Comparison of ENCODE assay signal across 39 cellular contexts in genomic region chr10:60753152-60753551, GRCh38. TPM values are rescaled to one million over a fixed set of nuclear protein-coding genes. Genes with fewer than 3 reads are reported as not detected.
"Had no signal": no experiment of that assay in that cellular context is flagged by ENCODE, and none has a peak within 500 bp of the region (broad histone marks: within the 10 kb centered on the region; RNA-seq: fewer than 3 reads in every experiment).

No MANE protein-coding gene starts in this region.

- H3K27me3 ChIP-seq: ascending aorta, cardiac muscle cell had no signal

- H3K4me3 ChIP-seq: ascending aorta, cardiac muscle cell had no signal

- ATAC-seq: activated CD8-positive, alpha-beta T cell treated with anti-CD3 and anti-CD28 coated beads for 36 hours; activated naive CD4-positive, alpha-beta T cell treated with anti-CD3 and anti-CD28 coated beads, Interleukin-2, amount 50 U/mL, for 72 hours; activated naive CD8-positive, alpha-beta T cell treated with anti-CD3 and anti-CD28 coated beads, Interleukin-2, amount 50 U/mL, for 24 hours; activated T-cell treated with anti-CD3 and anti-CD28 coated beads, Interleukin-2, amount 50 U/mL, for 4 hours; activated T-cell treated with anti-CD3 and anti-CD28 coated beads, Interleukin-2, amount 50 U/mL, for 72 hours; activated T-helper 17 cell treated with anti-CD3 and anti-CD28 coated beads, Interleukin-2, amount 50 U/mL, for 72 hours had no signal

- H3K4me1 ChIP-seq: ascending aorta had no signal

- H3K9me3 ChIP-seq: ascending aorta had no signal

- H3K36me3 Mint-ChIP-seq: activated CD4-positive, alpha-beta memory T cell treated with anti-CD3 and anti-CD28 coated beads for 36 hours; activated naive CD4-positive, alpha-beta T cell treated with anti-CD3 and anti-CD28 coated beads, Interleukin-2, amount 50 U/mL, for 72 hours; activated naive CD8-positive, alpha-beta T cell treated with anti-CD3 and anti-CD28 coated beads, Interleukin-2, amount 10 ng/mL, durations not matched to agents 7 days and 5 days; brain had no signal

- H3K4me1 Mint-ChIP-seq: activated B cell treated with CpG ODN at 0.5 μM for 24 hours; activated naive CD8-positive, alpha-beta T cell treated with anti-CD3 and anti-CD28 coated beads, Interleukin-2, amount 10 ng/mL, durations not matched to agents 7 days and 5 days; activated naive CD8-positive, alpha-beta T cell treated with anti-CD3 and anti-CD28 coated beads, Interleukin-2, amount 50 U/mL, for 24 hours; brain; central memory CD8-positive, alpha-beta T cell had no signal

- H3K36me3 ChIP-seq: ascending aorta, cardiac muscle cell had no signal

- H3K27ac Mint-ChIP-seq: activated B cell treated with CpG ODN at 0.5 μM for 24 hours; activated CD4-positive, alpha-beta memory T cell treated with anti-CD3 and anti-CD28 coated beads for 36 hours; activated CD4-positive, alpha-beta T cell treated with anti-CD3 and anti-CD28 coated beads, Interleukin-2, amount 10 ng/mL, durations not matched to agents 24 days and 14 days; activated CD8-positive, alpha-beta T cell treated with anti-CD3 and anti-CD28 coated beads for 36 hours; activated naive CD4-positive, alpha-beta T cell treated with anti-CD3 and anti-CD28 coated beads for 36 hours; activated naive CD4-positive, alpha-beta T cell treated with anti-CD3 and anti-CD28 coated beads, Interleukin-2, amount 50 U/mL, for 72 hours; activated naive CD8-positive, alpha-beta T cell treated with anti-CD3 and anti-CD28 coated beads, Interleukin-2, amount 10 ng/mL, durations not matched to agents 7 days and 5 days; activated naive CD8-positive, alpha-beta T cell treated with anti-CD3 and anti-CD28 coated beads, Interleukin-2, amount 50 U/mL, for 24 hours; activated T-cell treated with anti-CD3 and anti-CD28 coated beads, Interleukin-2, amount 50 U/mL, for 72 hours; activated T-helper 1 cell treated with anti-CD3 and anti-CD28 coated beads, Interleukin-12 subunit alpha, Interleukin-12 subunit beta, Interleukin-2, Interleukin-4 antibody, amounts not matched to agents 30 ng/mL and 10 ng/mL and 1 ng/mL, durations not matched to agents 14 hours and 24 hours and 36 hours; activated T-helper 17 cell treated with anti-CD3 and anti-CD28 coated beads, Interleukin-2, amount 50 U/mL, for 72 hours; brain; T-helper 1 cell treated with Interleukin-12 subunit alpha and Interleukin-12 subunit beta and Interleukin-4 antibody, amounts not matched to agents 30 μg/mL and 1 μg/mL, for 36 hours; T-helper 2 cell treated with Interferon-gamma antibody and Interleukin-4, amounts not matched to agents 5 μg/mL and 100 μg/mL, for 36 hours had no signal

- FAIRE-seq: bronchial epithelial cell, TTC549 had no signal

- H3K27ac ChIP-seq: ascending aorta, cardiac muscle cell, VCaP had no signal

- H3K4me3 Mint-ChIP-seq: activated B cell treated with CpG ODN at 0.5 μM for 24 hours; activated CD4-positive, alpha-beta memory T cell treated with anti-CD3 and anti-CD28 coated beads for 36 hours; activated CD4-positive, alpha-beta T cell treated with anti-CD3 and anti-CD28 coated beads, Interleukin-2, amount 10 ng/mL, durations not matched to agents 24 days and 14 days; activated CD8-positive, alpha-beta T cell treated with anti-CD3 and anti-CD28 coated beads for 36 hours; activated naive CD4-positive, alpha-beta T cell treated with anti-CD3 and anti-CD28 coated beads for 36 hours; activated naive CD8-positive, alpha-beta T cell treated with anti-CD3 and anti-CD28 coated beads, Interleukin-2, amount 10 ng/mL, durations not matched to agents 7 days and 5 days; activated naive CD8-positive, alpha-beta T cell treated with anti-CD3 and anti-CD28 coated beads, Interleukin-2, amount 50 U/mL, for 24 hours; activated T-cell treated with anti-CD3 and anti-CD28 coated beads, Interleukin-2, amount 50 U/mL, for 4 hours; activated T-cell treated with anti-CD3 and anti-CD28 coated beads, Interleukin-2, amount 50 U/mL, for 72 hours; activated T-helper 1 cell treated with anti-CD3 and anti-CD28 coated beads, Interleukin-12 subunit alpha, Interleukin-12 subunit beta, Interleukin-2, Interleukin-4 antibody, amounts not matched to agents 30 ng/mL and 10 ng/mL and 1 ng/mL, durations not matched to agents 14 hours and 24 hours and 36 hours; activated T-helper 17 cell treated with anti-CD3 and anti-CD28 coated beads, Interleukin-2, amount 50 U/mL, for 72 hours; brain; central memory CD8-positive, alpha-beta T cell; T-helper 1 cell treated with Interleukin-12 subunit alpha and Interleukin-12 subunit beta and Interleukin-4 antibody, amounts not matched to agents 30 μg/mL and 1 μg/mL, for 36 hours; T-helper 2 cell treated with Interferon-gamma antibody and Interleukin-4, amounts not matched to agents 5 μg/mL and 100 μg/mL, for 36 hours had no signal

- H3K9me3 Mint-ChIP-seq: activated CD4-positive, alpha-beta memory T cell treated with anti-CD3 and anti-CD28 coated beads for 36 hours; activated CD8-positive, alpha-beta T cell treated with anti-CD3 and anti-CD28 coated beads for 36 hours; activated naive CD4-positive, alpha-beta T cell treated with anti-CD3 and anti-CD28 coated beads for 36 hours; activated naive CD4-positive, alpha-beta T cell treated with anti-CD3 and anti-CD28 coated beads, Interleukin-2, amount 50 U/mL, for 72 hours; activated naive CD8-positive, alpha-beta T cell treated with anti-CD3 and anti-CD28 coated beads, Interleukin-2, amount 10 ng/mL, durations not matched to agents 7 days and 5 days; activated naive CD8-positive, alpha-beta T cell treated with anti-CD3 and anti-CD28 coated beads, Interleukin-2, amount 50 U/mL, for 24 hours; activated T-cell treated with anti-CD3 and anti-CD28 coated beads, Interleukin-2, amount 50 U/mL, for 4 hours; activated T-cell treated with anti-CD3 and anti-CD28 coated beads, Interleukin-2, amount 50 U/mL, for 72 hours; activated T-helper 1 cell treated with anti-CD3 and anti-CD28 coated beads, Interleukin-12 subunit alpha, Interleukin-12 subunit beta, Interleukin-2, Interleukin-4 antibody, amounts not matched to agents 30 ng/mL and 10 ng/mL and 1 ng/mL, durations not matched to agents 14 hours and 24 hours and 36 hours; activated T-helper 17 cell treated with anti-CD3 and anti-CD28 coated beads, Interleukin-2, amount 50 U/mL, for 72 hours; brain; central memory CD8-positive, alpha-beta T cell; T-helper 1 cell treated with Interleukin-12 subunit alpha and Interleukin-12 subunit beta and Interleukin-4 antibody, amounts not matched to agents 30 μg/mL and 1 μg/mL, for 36 hours; T-helper 2 cell treated with Interferon-gamma antibody and Interleukin-4, amounts not matched to agents 5 μg/mL and 100 μg/mL, for 36 hours had no signal

- DNase-seq: activated B cell treated with CpG ODN at 0.5 μM for 24 hours; activated CD4-positive, alpha-beta memory T cell treated with anti-CD3 and anti-CD28 coated beads for 36 hours; activated CD4-positive, alpha-beta T cell treated with anti-CD3 and anti-CD28 coated beads for 4 hours; activated CD4-positive, alpha-beta T cell treated with anti-CD3 and anti-CD28 coated beads, Interleukin-2, amount 10 ng/mL, durations not matched to agents 24 days and 14 days; activated CD4-positive, alpha-beta T cell treated with anti-CD3 and anti-CD28 coated beads, Interleukin-2, amount 50 U/mL, for 1 hour; activated CD4-positive, alpha-beta T cell treated with anti-CD3 and anti-CD28 coated beads, Interleukin-2, amount 50 U/mL, for 4 hours; activated CD4-positive, CD25-positive, alpha-beta regulatory T cell treated with anti-CD3 and anti-CD28 coated beads, Interleukin-2, amount 50 U/mL, for 72 hours; activated CD8-positive, alpha-beta memory T cell treated with anti-CD3 and anti-CD28 coated beads, Interleukin-2, amount 50 U/mL, for 4 hours; activated CD8-positive, alpha-beta T cell treated with anti-CD3 and anti-CD28 coated beads for 36 hours; activated effector memory CD4-positive, alpha-beta T cell treated with anti-CD3 and anti-CD28 coated beads, Interleukin-2, amount 50 U/mL, for 16 hours; activated gamma-delta T cell treated with Interleukin-2 at 50 U/mL for 16 hours; activated naive CD4-positive, alpha-beta T cell; activated naive CD4-positive, alpha-beta T cell treated with anti-CD3 and anti-CD28 coated beads for 36 hours; activated naive CD4-positive, alpha-beta T cell treated with anti-CD3 and anti-CD28 coated beads, Interleukin-2, amount 50 U/mL, for 16 hours; activated naive CD8-positive, alpha-beta T cell treated with anti-CD3 and anti-CD28 coated beads, Interleukin-2, amount 10 ng/mL, durations not matched to agents 7 days and 5 days; activated naive CD8-positive, alpha-beta T cell treated with anti-CD3 and anti-CD28 coated beads, Interleukin-2, amount 50 U/mL, for 24 hours; activated T-cell treated with anti-CD3 and anti-CD28 coated beads for 4 hours; activated T-cell treated with anti-CD3 and anti-CD28 coated beads, Interleukin-2, amount 50 U/mL, for 1 hour; activated T-cell treated with anti-CD3 and anti-CD28 coated beads, Interleukin-2, amount 50 U/mL, for 4 hours; activated T-cell treated with anti-CD3 and anti-CD28 coated beads, Interleukin-2, amount 50 U/mL, for 72 hours; amygdala; anterior cingulate cortex; caudate nucleus; cerebellar nuclear complex; T-helper 1 cell; T-helper 2 cell; T-helper 9 cell had no signal

RNA-seq across cellular contexts. Expression of gene CDK1, which starts 25.1 kb away (rescaled TPM):
- total RNA-seq: ascending aorta had no signal
